7 cellular contexts compared by ENCODE assay signal in the genomic region with DNA sequence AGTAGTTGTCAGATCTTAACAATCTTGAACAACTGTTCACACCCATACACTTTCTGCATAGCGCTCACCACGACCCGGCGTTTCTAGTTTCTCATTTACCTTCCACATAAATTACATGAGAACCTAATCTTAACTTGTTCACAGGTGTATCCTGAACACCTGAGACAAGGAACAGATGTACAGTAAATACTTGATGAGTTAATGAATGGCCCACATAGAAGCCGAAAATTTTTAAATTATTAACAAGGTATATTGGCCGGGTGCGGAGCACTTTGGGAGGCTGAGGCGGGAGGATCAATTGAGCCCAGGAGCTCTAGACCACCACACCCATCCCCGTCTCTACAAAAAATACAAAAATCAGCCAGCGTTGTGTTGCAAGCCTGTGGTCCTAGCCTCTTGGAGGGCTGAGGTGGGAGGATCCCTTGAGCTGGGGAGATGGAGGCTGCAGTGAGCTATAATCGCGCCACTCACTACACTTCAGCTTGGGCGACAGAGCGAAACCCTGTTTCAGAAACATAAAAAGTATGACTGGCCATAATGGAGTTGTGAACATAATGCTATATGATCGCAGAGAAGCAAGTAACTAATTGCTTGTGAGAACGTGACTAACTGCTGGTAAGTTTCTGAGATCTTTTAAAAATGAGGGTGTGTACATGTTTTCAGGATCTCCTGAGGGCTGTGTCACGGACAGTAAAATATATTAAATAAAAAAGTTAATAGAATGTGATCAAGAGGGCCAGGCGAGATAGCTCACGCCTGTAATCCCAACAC. TPM values are rescaled to one million over a fixed set of nuclear protein-coding genes. Genes with fewer than 3 reads are reported as not detected.
A peak's percentile ranks its signal among the peaks of the same experiment; 100 is the strongest.
DNase-seq lines count a peak whose midpoint lies in the region; ATAC-seq, FAIRE-seq and TF ChIP-seq lines count a peak whose summit lies in the region.

No MANE protein-coding gene starts in this region.

- no peak for TF ChIP-seq CTCF in RWPE1 (conservative IDR thresholded peaks at IDR 0.05; ENCODE audit: low read depth)
- no peak for TF ChIP-seq CTCF in fibroblast of pulmonary artery (IDR thresholded peaks at IDR 0.05; ENCODE audit: low read length, missing control alignments)
- no peak for TF ChIP-seq CTCF in gastrocnemius medialis (IDR thresholded peaks at IDR 0.05 in 4 of 5, conservative IDR thresholded peaks at IDR 0.05 in 1 of 5)
- no peak for TF ChIP-seq CTCF in D721Med (IDR thresholded peaks at IDR 0.05; ENCODE audit: insufficient read depth, missing control alignments)
- TF ChIP-seq CTCF in GM10248 (IDR thresholded peaks at IDR 0.05; ENCODE audit: control extremely low read depth, extremely low read depth, low read depth, missing control alignments): no peak

- POLR2A ChIA-PET in RWPE1 (lab: Yijun Ruan, JAX; ENCODE audit: low non-redundant PET) (no interaction called here), GM10248 (lab: Yijun Ruan, JAX) (no interaction called here)

- H3K4me3 ChIP-seq in fibroblast of pulmonary artery (replicated peaks; ENCODE audit: low read depth, low read length) (peak overlapping the region; percentile 91), gastrocnemius medialis (peak overlapping the region; percentile 73 to 95 (median 91))

- H3K36me3 ChIP-seq in gastrocnemius medialis: no peaks in the 10 kb centered on the region

- no peaks in the 10 kb centered on the region for H3K27me3 ChIP-seq in gastrocnemius medialis

- TF ChIP-seq POLR2A in gastrocnemius medialis (IDR thresholded peaks at IDR 0.05): no peak

- in situ Hi-C loops in gastrocnemius medialis (cut with MboI; ENCODE audit: low sequenced_read_pairs in 4 of 4): no loop called here

- H3K9me3 ChIP-seq in gastrocnemius medialis: no peaks in the 10 kb centered on the region

- DNase-seq in RWPE1 (ENCODE audit: low spot score) (no peak), fibroblast of pulmonary artery (ENCODE audit: low read depth) (no peak), gastrocnemius medialis (no peak), D721Med (ENCODE audit: insufficient read length, low spot score) (no peak), GM10248 (ENCODE audit: extremely low spot score) (no peak)

- H3K27ac ChIP-seq in RWPE1 (peak overlapping the region; percentile 95), gastrocnemius medialis (peak overlapping the region; percentile 98 to 100 (median 98))

- FAIRE-seq in D721Med (lab: Jason Lieb, UNC): no peak

- ATAC-seq in GM21737 (IDR thresholded peaks at IDR 0.05; ENCODE audit: unreplicated experiment): peak; percentile 5
- peak in 1 of 2 donors; percentile 1 for ATAC-seq in gastrocnemius medialis
- no peak for ATAC-seq in HG02884 (IDR thresholded peaks at IDR 0.05; ENCODE audit: unreplicated experiment)

- intact Hi-C loops in gastrocnemius medialis (cut with DNase I; ENCODE audit: low total_unique reads): loop anchor here (5.0 to 10.0 kb wide), 2 partner anchors 120 to 1088 kb away; partner anchors contain the start of gene ALS2CL

- CTCF ChIA-PET in RWPE1 (lab: Yijun Ruan, JAX): no interaction called here
- CTCF ChIA-PET in GM10248 (lab: Yijun Ruan, JAX): interaction anchor here (1.3 kb wide), 1 partner anchor 10 kb away, joined by 3 read pairs; no protein-coding TSS in a partner anchor

- peaks cover 29% of the 10 kb centered on the region in 2 donors for H3K4me1 ChIP-seq in gastrocnemius medialis

RNA-seq across cellular contexts. Expression of gene SMARCC1, which starts 1.0 kb away (rescaled TPM):
- 10 to 100 TPM; 24.5 to 32.1 (median 28.1) TPM for total RNA-seq in gastrocnemius medialis

RNA-seq across cellular contexts. Expression of gene DHX30, which starts 20.2 kb away (rescaled TPM):
- total RNA-seq in gastrocnemius medialis: 10 to 100 TPM; 45.7 to 91.1 (median 67.9) TPM
